In genomic region chr17:68413597-68414560, GRCh38 we compare ENCODE assay signal across 8 cellular contexts. TPM values are rescaled to one million over a fixed set of nuclear protein-coding genes. Genes with fewer than 3 reads are reported as not detected.
DNase-seq lines count a peak whose midpoint lies in the region; ATAC-seq, FAIRE-seq and TF ChIP-seq lines count a peak whose summit lies in the region.
"Not testable (repeated sequence)": the region's sequence is repeated elsewhere in the genome, so short reads cannot be mapped to it uniquely, and the experiment has no call there.

No MANE protein-coding gene starts in this region.

- not testable (repeated sequence) for H4K20me1 ChIP-seq in H1 (replicated peaks in 1 of 2; ENCODE audit: control insufficient read depth in 1 of 2, insufficient read depth in 2 of 2, low read length in 2 of 2)

- not testable (repeated sequence) for H3K56ac ChIP-seq in H1 (replicated peaks; ENCODE audit: insufficient read length, low read depth, low read length)

- TF ChIP-seq RAD21 in H1 (IDR thresholded peaks at IDR 0.05 in 1 of 2, conservative IDR thresholded peaks at IDR 0.05 in 1 of 2; ENCODE audit: low read depth in 2 of 2, low read length in 2 of 2): not testable (repeated sequence)

- POLR2A ChIA-PET in H1 (lab: Charles Lee; ENCODE audit: partially characterized antibody): not testable (repeated sequence)

- not testable (repeated sequence) for DNase-seq in GM12864 (ENCODE audit: low read depth)
- DNase-seq in NCI-H2171 (lab: John Stamatoyannopoulos, UW) (peak; percentile 37), T-helper 17 cell (peak in 2 of 3 donors; percentile 27 to 32), H1 (ENCODE audit: low read depth in 1 of 2, low spot score in 2 of 2) (peak in 1 of 2 experiments; percentile 72), kidney tubule cell (ENCODE audit: low spot score) (peak; percentile 28), sigmoid colon (peak; percentile 65), thyroid gland (peak; percentile 46 to 50)
- peak; percentile 55 for DNase-seq in activated effector memory CD4-positive, alpha-beta T cell treated with Interleukin-2 at 50 U/mL for 16 hours

- H3K27ac Mint-ChIP-seq in T-helper 17 cell: peak overlapping the region; percentile 88

- H3K18ac ChIP-seq in H1 (ENCODE audit: extremely low read depth, low read length): not testable (repeated sequence)

- H4K91ac ChIP-seq in H1 (replicated peaks; ENCODE audit: insufficient read length, low read length): not testable (repeated sequence)

- not testable (repeated sequence) for TF ChIP-seq EP300 in H1 (IDR thresholded peaks at IDR 0.05; ENCODE audit: borderline replicate concordance in 1 of 2, low read depth in 2 of 2, low read length in 2 of 2); sigmoid colon (IDR thresholded peaks at IDR 0.05)

- H3K79me1 ChIP-seq in H1 (ENCODE audit: low read depth, low read length): not testable (repeated sequence)

- not testable (repeated sequence) for H3K9ac ChIP-seq in H1 (replicated peaks in 1 of 4; ENCODE audit: extremely low read depth in 1 of 4, low read depth in 3 of 4, low read length in 3 of 4)

- H3K4me3 ChIP-seq in GM12864 (ENCODE audit: low read depth, low read length): peak overlapping the region; percentile 27
- peak overlapping the region; percentile 21 to 50 (median 33); a peak in 6 of 8 replicates for H3K4me3 ChIP-seq in H1 (ENCODE audit: extremely low read depth in 1 of 4, insufficient read depth in 2 of 4, low read depth in 3 of 4, low read length in 4 of 4)
- peak overlapping the region in 3 of 4 donors; percentile 25 to 34 (median 32) for H3K4me3 ChIP-seq in sigmoid colon
- peak overlapping the region in 1 of 3 donors; percentile 30 for H3K4me3 ChIP-seq in thyroid gland (replicated peaks in 1 of 3)

- H3K23ac ChIP-seq in H1 (ENCODE audit: insufficient read length): not testable (repeated sequence)

- not testable (repeated sequence) for TF ChIP-seq POLR2A in H1 (IDR thresholded peaks at IDR 0.05; ENCODE audit: control extremely low read depth in 1 of 2, low read depth in 2 of 2, low read length in 2 of 2); sigmoid colon (IDR thresholded peaks at IDR 0.05)
- TF ChIP-seq POLR2A in thyroid gland (IDR thresholded peaks at IDR 0.05): peak in 1 of 2 donors; percentile 39

- intact Hi-C loops in sigmoid colon (cut with DNase I); thyroid gland (cut with DNase I): not testable (repeated sequence)

- H3K27me3 Mint-ChIP-seq in T-helper 17 cell: not testable (repeated sequence)

- H3K27ac ChIP-seq in H1 (ENCODE audit: low read depth, low read length); sigmoid colon; thyroid gland: not testable (repeated sequence)

- not testable (repeated sequence) for H2AK5ac ChIP-seq in H1 (ENCODE audit: low read depth, low read length)

- TF ChIP-seq CTCF in GM12864 (IDR thresholded peaks at IDR 0.05; ENCODE audit: low read depth, low read length, missing control alignments); H1 (IDR thresholded peaks at IDR 0.05; ENCODE audit: control extremely low read depth in 1 of 3, insufficient read depth in 1 of 3, low read depth in 1 of 3, low read length in 3 of 3); sigmoid colon (IDR thresholded peaks at IDR 0.05); thyroid gland (IDR thresholded peaks at IDR 0.05): not testable (repeated sequence)

- not testable (repeated sequence) for H3K9me3 ChIP-seq in T-helper 17 cell (ENCODE audit: control insufficient read depth, low read length, poor library complexity, severe bottlenecking); H1 (ENCODE audit: insufficient read depth in 2 of 2, low read depth in 1 of 2, low read length in 1 of 2); sigmoid colon; thyroid gland

- WGBS in H1 (ENCODE audit: extremely low coverage in 1 of 2, insufficient coverage in 1 of 2, insufficient read length in 1 of 2, insufficient replicate concordance in 2 of 2, low coverage in 1 of 2, low lambda C conversion rate in 2 of 2, missing lambda C conversion rate in 1 of 2), 2 experiments: 8% methylated on average over 25 of the region's 34 CpGs; no CpG with 5 or more reads in 1 of the 2 experiments
- WGBS in sigmoid colon, 2 donors: 2 to 16% methylated on average over 34 of the region's 34 CpGs
- WGBS in thyroid gland, 2 donors: 9 to 16% methylated on average over 18 to 32 of the region's 34 CpGs

- not testable (repeated sequence) for FAIRE-seq in H1 (lab: Jason Lieb, UNC)

- H2BK15ac ChIP-seq in H1 (ENCODE audit: low read length): not testable (repeated sequence)

- peak overlapping the region; percentile 95 for H3K4me3 Mint-ChIP-seq in T-helper 17 cell

- H3K79me2 ChIP-seq in H1 (ENCODE audit: control insufficient read depth in 1 of 2, insufficient read depth in 2 of 2, low read length in 2 of 2): not testable (repeated sequence)

- CTCF ChIA-PET in H1 (lab: Charles Lee; ENCODE audit: partially characterized antibody): interaction anchor here (0.9 to 1.0 kb wide), 3 partner anchors 11 to 19 kb away, joined by 3 to 4 read pairs (median 3); no protein-coding TSS in a partner anchor

- H2AFZ ChIP-seq in H1 (ENCODE audit: low read length): not testable (repeated sequence)

- not testable (repeated sequence) for H2BK12ac ChIP-seq in H1 (ENCODE audit: low read depth, low read length)

- H4K5ac ChIP-seq in H1 (ENCODE audit: insufficient read length, low read depth, low read length): not testable (repeated sequence)

- H2BK5ac ChIP-seq in H1 (ENCODE audit: low read depth, low read length): not testable (repeated sequence)

- not testable (repeated sequence) for H2BK120ac ChIP-seq in H1 (replicated peaks; ENCODE audit: low read depth, low read length)

- H3K4ac ChIP-seq in H1 (replicated peaks; ENCODE audit: insufficient read length, low read depth, low read length): not testable (repeated sequence)

- not testable (repeated sequence) for H4K8ac ChIP-seq in H1 (ENCODE audit: extremely low read depth, insufficient read depth, low read length)

- not testable (repeated sequence) for H3K14ac ChIP-seq in H1 (ENCODE audit: insufficient read length)

- H3K27me3 ChIP-seq in H1 (replicated peaks in 1 of 4; ENCODE audit: control insufficient read depth in 3 of 4, extremely low read depth in 1 of 4, insufficient read depth in 3 of 4, low read length in 3 of 4); thyroid gland: not testable (repeated sequence)
- H3K27me3 ChIP-seq in sigmoid colon: peaks cover 0 to 12% (median 0%) of the 10 kb centered on the region in 3 donors

- not testable (repeated sequence) for H3K4me1 ChIP-seq in H1 (replicated peaks in 1 of 4; ENCODE audit: control insufficient read depth in 3 of 4, insufficient read depth in 4 of 4, low read length in 3 of 4); sigmoid colon; thyroid gland

- not testable (repeated sequence) for H3K36me3 ChIP-seq in H1 (ENCODE audit: control insufficient read depth in 2 of 4, insufficient read depth in 4 of 4, low read length in 3 of 4); sigmoid colon; thyroid gland

- peaks cover 13% of the 10 kb centered on the region for H3K4me1 Mint-ChIP-seq in T-helper 17 cell

- H3K23me2 ChIP-seq in H1 (ENCODE audit: low read depth, low read length): not testable (repeated sequence)

- peak; percentile 91 for ATAC-seq in T-helper 17 cell

- H3K4me2 ChIP-seq in H1 (ENCODE audit: insufficient read depth in 1 of 2, low read depth in 2 of 2, low read length in 2 of 2): peak overlapping the region in 1 of 2 experiments; percentile 49; a peak in 2 of 4 replicates

- H2BK20ac ChIP-seq in H1 (ENCODE audit: low read length): not testable (repeated sequence)

- not testable (repeated sequence) for H3K36me3 Mint-ChIP-seq in T-helper 17 cell (ENCODE audit: low read depth)

RNA-seq across cellular contexts. Expression of gene WIPI1, which starts 43.4 kb away (rescaled TPM):
- total RNA-seq in T-helper 17 cell (10 to 100 TPM in 1 of 2 donors, 1 to 10 TPM in 1; 8.9 to 10.2 TPM), sigmoid colon (10 to 100 TPM; 18.9 to 28.5 (median 22.3) TPM), thyroid gland (10 to 100 TPM; 50.0 to 89.8 (median 78.4) TPM)
- 14.4 and 17.4 TPM in 2 replicates for total RNA-seq in H1 (2021; fragmentation: NEBNext Ultra II Directional; extraction: Animal tissue kit (Norgen Biotek cat#: 25700))
- polyA plus RNA-seq in H1 (2011; rRNA removed) (15.5 and 16.6 TPM in 2 replicates), sigmoid colon (10 to 100 TPM; 63.2 to 78.8 (median 78.1) TPM)
- 21.5 TPM for polyA plus RNA-seq in H1 (2011; cell fraction: cytosol; rRNA removed)
- polyA plus RNA-seq in H1 (2011; cell fraction: nucleus; rRNA removed): 24.8 TPM
- polyA plus RNA-seq in H1 (2012, experiment 1 of 2): 15.9 to 18.8 TPM (median 17.5 TPM) in 4 replicates
- 8.6 TPM for polyA plus RNA-seq in H1 (2012, experiment 2 of 2)
- polyA plus RNA-seq in H1 (2013, experiment 1 of 2): 15.9 TPM
- 17.0 TPM for polyA plus RNA-seq in H1 (2013, experiment 2 of 2)
- polyA minus RNA-seq in H1 (2011; rRNA and poly(A)+ RNA removed): 21.9 and 24.0 TPM in 2 replicates
- 15.6 TPM for polyA minus RNA-seq in H1 (2011; cell fraction: cytosol; rRNA and poly(A)+ RNA removed)
- 32.8 TPM for polyA minus RNA-seq in H1 (2011; cell fraction: nucleus; rRNA and poly(A)+ RNA removed)
